In the genomic region with DNA sequence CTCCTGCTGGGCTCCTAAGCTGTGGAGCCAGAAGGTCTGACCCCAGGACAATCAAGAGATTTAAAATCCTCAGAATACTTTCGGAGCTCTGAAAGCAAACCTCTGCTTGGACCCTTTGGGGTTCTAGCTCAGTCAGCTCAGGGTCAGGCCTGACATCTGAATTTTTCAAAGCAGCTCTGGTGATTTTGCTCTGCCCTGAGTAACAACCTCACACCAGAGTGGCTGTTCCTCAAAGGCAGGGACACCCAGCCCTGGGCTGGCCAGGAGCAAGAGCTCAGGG, we compare ENCODE assay signal across 22 cellular contexts. TPM values are rescaled to one million over a fixed set of nuclear protein-coding genes. Genes with fewer than 3 reads are reported as not detected.
"Had no signal": no experiment of that assay in that cellular context is flagged by ENCODE, and none has a peak within 500 bp of the region (broad histone marks: within the 10 kb centered on the region; RNA-seq: fewer than 3 reads in every experiment).

No MANE protein-coding gene starts in this region.

- H3K4me3 Mint-ChIP-seq: activated naive CD4-positive, alpha-beta T cell treated with anti-CD3 and anti-CD28 coated beads for 36 hours; activated naive CD8-positive, alpha-beta T cell treated with anti-CD3 and anti-CD28 coated beads, Interleukin-2, amount 50 U/mL, for 24 hours; activated T-helper 1 cell treated with anti-CD3 and anti-CD28 coated beads, Interleukin-12 subunit alpha, Interleukin-12 subunit beta, Interleukin-2, Interleukin-4 antibody, amounts not matched to agents 30 ng/mL and 10 ng/mL and 1 ng/mL, durations not matched to agents 14 hours and 24 hours and 36 hours; memory B cell; neural crest cell; type B pancreatic cell had no signal

- H3K36me3 Mint-ChIP-seq: memory B cell, type B pancreatic cell had no signal

- H3K4me3 ChIP-seq: ascending aorta, ovary, suprapubic skin had no signal

- H3K27ac ChIP-seq: ovary, suprapubic skin had no signal

- H3K9me3 ChIP-seq: ascending aorta, ovary, suprapubic skin had no signal

- H3K36me3 ChIP-seq: ascending aorta, ovary, suprapubic skin had no signal

- H3K27me3 ChIP-seq: ascending aorta, ovary, suprapubic skin had no signal

- ATAC-seq: activated naive CD8-positive, alpha-beta T cell treated with anti-CD3 and anti-CD28 coated beads, Interleukin-2, amount 50 U/mL, for 24 hours; esophagus mucosa; SK-N-SH treated with all-trans-retinoic acid at 6 μM for 48 hours had no signal

- H3K27ac Mint-ChIP-seq: activated naive CD4-positive, alpha-beta T cell treated with anti-CD3 and anti-CD28 coated beads for 36 hours; activated naive CD8-positive, alpha-beta T cell treated with anti-CD3 and anti-CD28 coated beads, Interleukin-2, amount 50 U/mL, for 24 hours; activated T-helper 1 cell treated with anti-CD3 and anti-CD28 coated beads, Interleukin-12 subunit alpha, Interleukin-12 subunit beta, Interleukin-2, Interleukin-4 antibody, amounts not matched to agents 30 ng/mL and 10 ng/mL and 1 ng/mL, durations not matched to agents 14 hours and 24 hours and 36 hours; memory B cell; type B pancreatic cell had no signal

- H3K9me3 Mint-ChIP-seq: activated naive CD4-positive, alpha-beta T cell treated with anti-CD3 and anti-CD28 coated beads for 36 hours; activated naive CD8-positive, alpha-beta T cell treated with anti-CD3 and anti-CD28 coated beads, Interleukin-2, amount 50 U/mL, for 24 hours; activated T-helper 1 cell treated with anti-CD3 and anti-CD28 coated beads, Interleukin-12 subunit alpha, Interleukin-12 subunit beta, Interleukin-2, Interleukin-4 antibody, amounts not matched to agents 30 ng/mL and 10 ng/mL and 1 ng/mL, durations not matched to agents 14 hours and 24 hours and 36 hours; memory B cell; neural crest cell; type B pancreatic cell had no signal

- H3K4me1 Mint-ChIP-seq: activated naive CD8-positive, alpha-beta T cell treated with anti-CD3 and anti-CD28 coated beads, Interleukin-2, amount 50 U/mL, for 24 hours; memory B cell had no signal

- H3K4me1 ChIP-seq: suprapubic skin had no signal

- DNase-seq: activated CD4-positive, CD25-positive, alpha-beta regulatory T cell treated with anti-CD3 and anti-CD28 coated beads, Interleukin-2, amount 50 U/mL, for 72 hours; activated naive CD4-positive, alpha-beta T cell treated with anti-CD3 and anti-CD28 coated beads for 36 hours; activated naive CD8-positive, alpha-beta T cell treated with anti-CD3 and anti-CD28 coated beads, Interleukin-2, amount 50 U/mL, for 24 hours; left cardiac atrium; small intestine; stimulated activated CD4-positive, alpha-beta T cell treated with anti-CD3 and anti-CD28 coated beads, Interleukin-4, amount 100 ng/mL, for 4 hours; stimulated activated CD8-positive, alpha-beta memory T cell treated with anti-CD3 and anti-CD28 coated beads, Interleukin-4, amount 100 ng/mL, for 48 hours; stimulated activated naive CD4-positive, alpha-beta T cell treated with Interleukin-2 at 50 U/mL for 16 hours; T-helper 1 cell; T1000 had no signal

RNA-seq across cellular contexts. Expression of a gene that starts 11.9 kb away (rescaled TPM):
- total RNA-seq: activated CD8-positive, alpha-beta memory T cell treated with anti-CD3 and anti-CD28 coated beads for 36 hours; activated naive CD4-positive, alpha-beta T cell treated with anti-CD3 and anti-CD28 coated beads for 36 hours; activated T-helper 1 cell treated with anti-CD3 and anti-CD28 coated beads, Interleukin-12 subunit alpha, Interleukin-12 subunit beta, Interleukin-2, Interleukin-4 antibody, amounts not matched to agents 30 ng/mL and 10 ng/mL and 1 ng/mL, durations not matched to agents 14 hours and 24 hours and 36 hours; ascending aorta; bronchial epithelial cell; esophagus mucosa; neural crest cell; renal cortical epithelial cell; suprapubic skin had no signal
